1 cellular context compared by ENCODE assay signal in the genomic region with DNA sequence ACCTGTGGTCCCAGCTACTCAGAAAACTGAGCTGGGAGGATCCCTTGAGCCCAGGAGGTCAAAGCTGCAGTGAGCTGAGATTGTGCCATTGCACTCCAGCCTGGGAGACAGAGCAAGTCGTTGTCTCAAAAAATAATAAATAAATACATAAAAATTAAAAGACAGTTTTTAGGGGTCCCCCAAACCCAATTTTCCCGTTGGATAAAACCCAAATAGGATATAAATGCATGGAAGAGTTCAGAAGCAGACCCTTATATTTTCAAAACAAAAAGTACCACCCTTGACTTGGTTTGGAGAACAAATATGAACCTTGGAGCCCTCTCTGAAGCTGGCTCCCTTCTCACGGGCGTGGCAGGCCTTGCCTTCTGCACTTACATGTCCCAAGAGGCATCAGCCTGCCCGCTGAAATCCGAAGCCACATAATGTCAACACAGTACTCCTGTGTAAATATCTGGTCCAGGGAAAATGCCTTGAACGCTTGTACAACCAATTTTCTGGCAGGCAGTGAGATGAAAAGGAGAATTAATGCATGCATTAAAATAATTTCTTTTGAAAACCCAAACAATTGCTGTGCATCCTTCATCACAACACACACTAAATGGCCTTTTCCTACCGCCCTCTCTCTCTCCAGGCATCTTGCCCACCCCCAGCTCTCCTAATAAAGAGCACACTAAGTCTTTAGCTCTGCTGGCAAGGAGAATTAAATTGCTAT.
A peak's percentile ranks its signal among the peaks of the same experiment; 100 is the strongest.
TF ChIP-seq lines count a peak whose summit lies in the region.

No MANE protein-coding gene starts in this region.

TF ChIP-seq in HepG2, 621 proteins besides CTCF, POLR2A, EP300 and RAD21:
- no peak for TF ChIP-seq ZNF687 (CRISPR knock-in tag; IDR thresholded peaks at IDR 0.05)
- TF ChIP-seq ATRX (CRISPR knock-in tag; IDR thresholded peaks at IDR 0.05; ENCODE audit: borderline replicate concordance), result no peak
- TF ChIP-seq, protein P1, sequence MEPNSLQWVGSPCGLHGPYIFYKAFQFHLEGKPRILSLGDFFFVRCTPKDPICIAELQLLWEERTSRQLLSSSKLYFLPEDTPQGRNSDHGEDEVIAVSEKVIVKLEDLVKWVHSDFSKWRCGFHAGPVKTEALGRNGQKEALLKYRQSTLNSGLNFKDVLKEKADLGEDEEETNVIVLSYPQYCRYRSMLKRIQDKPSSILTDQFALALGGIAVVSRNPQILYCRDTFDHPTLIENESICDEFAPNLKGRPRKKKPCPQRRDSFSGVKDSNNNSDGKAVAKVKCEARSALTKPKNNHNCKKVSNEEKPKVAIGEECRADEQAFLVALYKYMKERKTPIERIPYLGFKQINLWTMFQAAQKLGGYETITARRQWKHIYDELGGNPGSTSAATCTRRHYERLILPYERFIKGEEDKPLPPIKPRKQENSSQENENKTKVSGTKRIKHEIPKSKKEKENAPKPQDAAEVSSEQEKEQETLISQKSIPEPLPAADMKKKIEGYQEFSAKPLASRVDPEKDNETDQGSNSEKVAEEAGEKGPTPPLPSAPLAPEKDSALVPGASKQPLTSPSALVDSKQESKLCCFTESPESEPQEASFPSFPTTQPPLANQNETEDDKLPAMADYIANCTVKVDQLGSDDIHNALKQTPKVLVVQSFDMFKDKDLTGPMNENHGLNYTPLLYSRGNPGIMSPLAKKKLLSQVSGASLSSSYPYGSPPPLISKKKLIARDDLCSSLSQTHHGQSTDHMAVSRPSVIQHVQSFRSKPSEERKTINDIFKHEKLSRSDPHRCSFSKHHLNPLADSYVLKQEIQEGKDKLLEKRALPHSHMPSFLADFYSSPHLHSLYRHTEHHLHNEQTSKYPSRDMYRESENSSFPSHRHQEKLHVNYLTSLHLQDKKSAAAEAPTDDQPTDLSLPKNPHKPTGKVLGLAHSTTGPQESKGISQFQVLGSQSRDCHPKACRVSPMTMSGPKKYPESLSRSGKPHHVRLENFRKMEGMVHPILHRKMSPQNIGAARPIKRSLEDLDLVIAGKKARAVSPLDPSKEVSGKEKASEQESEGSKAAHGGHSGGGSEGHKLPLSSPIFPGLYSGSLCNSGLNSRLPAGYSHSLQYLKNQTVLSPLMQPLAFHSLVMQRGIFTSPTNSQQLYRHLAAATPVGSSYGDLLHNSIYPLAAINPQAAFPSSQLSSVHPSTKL (CRISPR knock-in tag; IDR thresholded peaks at IDR 0.05), result 0 out of 2 replicates have a peak, but pooled peaks have one; percentile 35
- no peak for TF ChIP-seq GATA4 (IDR thresholded peaks at IDR 0.05; ENCODE audit: borderline replicate concordance, low read depth)
- no peak for TF ChIP-seq FOXA1 (IDR thresholded peaks at IDR 0.05)
- TF ChIP-seq FOXA1 (CRISPR knock-in tag; IDR thresholded peaks at IDR 0.05), result peak; percentile 82
- no peak for TF ChIP-seq STAG1 (CRISPR knock-in tag; IDR thresholded peaks at IDR 0.05)
- TF ChIP-seq KDM4B (CRISPR knock-in tag; IDR thresholded peaks at IDR 0.05), result no peak
- no peak for TF ChIP-seq BCL6 (CRISPR knock-in tag; IDR thresholded peaks at IDR 0.05)
- TF ChIP-seq GATAD2A (CRISPR knock-in tag; IDR thresholded peaks at IDR 0.05), result peak; percentile 38; the same call in 1 of the 2 replicates
- TF ChIP-seq CEBPB (IDR thresholded peaks at IDR 0.05; ENCODE audit: borderline replicate concordance, low read depth, low read length), result no peak
- no peak for TF ChIP-seq NFE2L2 (IDR thresholded peaks at IDR 0.05; ENCODE audit: low read length)
- no peak for TF ChIP-seq KDM3A (CRISPR knock-in tag; IDR thresholded peaks at IDR 0.05; ENCODE audit: low read depth)
- no peak for TF ChIP-seq ZC3H13 (CRISPR knock-in tag; IDR thresholded peaks at IDR 0.05)
- no peak for TF ChIP-seq FOXP4 (CRISPR knock-in tag; IDR thresholded peaks at IDR 0.05)
- TF ChIP-seq ZKSCAN8 (CRISPR knock-in tag; IDR thresholded peaks at IDR 0.05; ENCODE audit: borderline replicate concordance), result no peak
- TF ChIP-seq POLR2AphosphoS2 (IDR thresholded peaks at IDR 0.05; ENCODE audit: low read depth, low read length), result no peak
- no peak for TF ChIP-seq CBX2 (IDR thresholded peaks at IDR 0.05; ENCODE audit: low read depth, low read length)
- no peak for TF ChIP-seq CBX2 (CRISPR knock-in tag; IDR thresholded peaks at IDR 0.05; ENCODE audit: low read depth)
- no peak for TF ChIP-seq PHF21A (CRISPR knock-in tag; IDR thresholded peaks at IDR 0.05)
- no peak for TF ChIP-seq SOX5 (CRISPR knock-in tag; IDR thresholded peaks at IDR 0.05; ENCODE audit: borderline replicate concordance)
- 0 out of 2 replicates have a peak, but pooled peaks have one; percentile 20 for TF ChIP-seq SIX1 (CRISPR knock-in tag; IDR thresholded peaks at IDR 0.05; ENCODE audit: borderline replicate concordance)
- TF ChIP-seq ZNF12 (CRISPR knock-in tag; IDR thresholded peaks at IDR 0.05), result no peak
- no peak for TF ChIP-seq CHD2 (IDR thresholded peaks at IDR 0.05; ENCODE audit: low read depth, low read length)
- TF ChIP-seq ZNF879 (CRISPR knock-in tag; IDR thresholded peaks at IDR 0.05), result no peak
- no peak for TF ChIP-seq ZNF33B (CRISPR knock-in tag; IDR thresholded peaks at IDR 0.05)
- TF ChIP-seq ZBTB8A (CRISPR knock-in tag; IDR thresholded peaks at IDR 0.05; ENCODE audit: borderline replicate concordance, low read depth), result no peak
- TF ChIP-seq MED8 (CRISPR knock-in tag; IDR thresholded peaks at IDR 0.05; ENCODE audit: insufficient replicate concordance), result no peak
- TF ChIP-seq ZMAT5 (CRISPR knock-in tag; IDR thresholded peaks at IDR 0.05; ENCODE audit: borderline replicate concordance, low read depth), result no peak
- no peak for TF ChIP-seq ZMAT3 (CRISPR knock-in tag; conservative IDR thresholded peaks at IDR 0.05)
- TF ChIP-seq FOXA3 (CRISPR knock-in tag; IDR thresholded peaks at IDR 0.05), result peak; percentile 66
- TF ChIP-seq SATB2 (CRISPR knock-in tag; IDR thresholded peaks at IDR 0.05), result no peak
- no peak for TF ChIP-seq CCAR2 (optimal IDR thresholded peaks at IDR 0.05; ENCODE audit: low read depth, low read length)
- TF ChIP-seq, protein P2, sequence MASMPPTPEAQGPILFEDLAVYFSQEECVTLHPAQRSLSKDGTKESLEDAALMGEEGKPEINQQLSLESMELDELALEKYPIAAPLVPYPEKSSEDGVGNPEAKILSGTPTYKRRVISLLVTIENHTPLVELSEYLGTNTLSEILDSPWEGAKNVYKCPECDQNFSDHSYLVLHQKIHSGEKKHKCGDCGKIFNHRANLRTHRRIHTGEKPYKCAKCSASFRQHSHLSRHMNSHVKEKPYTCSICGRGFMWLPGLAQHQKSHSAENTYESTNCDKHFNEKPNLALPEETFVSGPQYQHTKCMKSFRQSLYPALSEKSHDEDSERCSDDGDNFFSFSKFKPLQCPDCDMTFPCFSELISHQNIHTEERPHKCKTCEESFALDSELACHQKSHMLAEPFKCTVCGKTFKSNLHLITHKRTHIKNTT (CRISPR knock-in tag; IDR thresholded peaks at IDR 0.05), result no peak
